ENCODE assay signal across 1 cellular context in genomic region chr7:101707587-101707986, GRCh38.
TF ChIP-seq lines count a peak whose summit lies in the region.

No MANE protein-coding gene starts in this region.

TF ChIP-seq in HCT116, 20 proteins besides CTCF, POLR2A, EP300 and RAD21 (continued from another document):
- TF ChIP-seq ATF3 (IDR thresholded peaks at IDR 0.05) (no peak), SIN3A (IDR thresholded peaks at IDR 0.05; ENCODE audit: low read depth) (no peak), ELF1 (IDR thresholded peaks at IDR 0.05; ENCODE audit: borderline replicate concordance, low read depth) (no peak)
